Comparison of ENCODE assay signal across 8 cellular contexts in the genomic region with DNA sequence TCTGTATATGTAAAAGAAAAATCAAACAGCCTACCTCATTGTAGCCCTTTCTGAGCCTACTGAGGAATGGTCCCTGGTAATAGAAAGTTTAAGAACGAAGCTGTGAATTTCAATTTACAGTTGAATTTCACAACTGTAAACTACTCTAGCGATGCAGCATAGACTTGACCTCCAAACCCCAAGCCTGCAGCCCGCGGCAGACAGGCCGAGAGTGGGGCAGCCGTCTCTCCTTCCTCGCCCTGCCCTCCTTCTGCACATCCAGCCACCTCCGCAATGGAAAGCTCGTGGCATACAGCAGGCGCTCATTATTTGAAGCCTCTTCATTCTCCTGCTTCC. TPM values are rescaled to one million over a fixed set of nuclear protein-coding genes. Genes with fewer than 3 reads are reported as not detected.
DNase-seq lines count a peak whose midpoint lies in the region; ATAC-seq and TF ChIP-seq lines count a peak whose summit lies in the region.

No MANE protein-coding gene starts in this region.

- ATAC-seq in HG03066 (IDR thresholded peaks at IDR 0.05; ENCODE audit: low read depth, unreplicated experiment): peak; percentile 25

- DNase-seq in AG08395 (ENCODE audit: low spot score) (no peak), KG1 (lab: John Stamatoyannopoulos, UW) (no peak), SIG-M5 treated with dmso at 0.1 percent for 504 hours (lab: John Stamatoyannopoulos, UW; ENCODE audit: unreplicated experiment) (no peak)
- no peak for DNase-seq in activated effector memory CD4-positive, alpha-beta T cell treated with Interleukin-2 at 50 U/mL for 16 hours

- peaks cover 13% of the 10 kb centered on the region for H3K4me1 ChIP-seq in mononuclear cell (ENCODE audit: insufficient read depth, low read length)

- TF ChIP-seq CTCF in GM12875 (IDR thresholded peaks at IDR 0.05; ENCODE audit: borderline replicate concordance, insufficient read depth, low read depth, low read length) (no peak), brain (conservative IDR thresholded peaks at IDR 0.05) (no peak)

- H3K36me3 Mint-ChIP-seq in brain: no peaks in the 10 kb centered on the region

- no peaks in the 10 kb centered on the region for H3K9me3 ChIP-seq in mononuclear cell (ENCODE audit: low read depth, low read length)

- H3K4me3 ChIP-seq in GM12875 (ENCODE audit: low read depth, low read length) (peak overlapping the region; percentile 40), mononuclear cell (ENCODE audit: low read length) (peak overlapping the region; percentile 43)

- peaks cover 36% of the 10 kb centered on the region for H3K27me3 Mint-ChIP-seq in brain

- H3K27ac Mint-ChIP-seq in brain: peak overlapping the region; percentile 83 to 99 (median 97)

- H3K4me1 Mint-ChIP-seq in brain: peaks cover 17% of the 10 kb centered on the region

- no peaks in the 10 kb centered on the region for H3K9me3 Mint-ChIP-seq in brain

- H3K27me3 ChIP-seq in mononuclear cell (ENCODE audit: insufficient read depth, low read length): peaks cover 10% of the 10 kb centered on the region

- H3K4me3 Mint-ChIP-seq in brain: peak overlapping the region; percentile 95 to 98 (median 97)

RNA-seq across cellular contexts. Expression of a gene that starts 15.3 kb away (rescaled TPM):
- polyA plus RNA-seq in brain (ENCODE audit: insufficient read depth, low read depth, low replicate concordance): 1.2 TPM
- total RNA-seq in mononuclear cell: 38.3 TPM

RNA-seq across cellular contexts. Expression of a gene that starts 19.2 kb away (rescaled TPM):
- 16.4 TPM for polyA plus RNA-seq in brain (ENCODE audit: insufficient read depth, low read depth, low replicate concordance)
- 50.6 TPM for total RNA-seq in mononuclear cell

RNA-seq across cellular contexts. Expression of a gene that starts 28.5 kb away (rescaled TPM):
- not detected for polyA plus RNA-seq in brain (ENCODE audit: insufficient read depth, low read depth, low replicate concordance)
- total RNA-seq in mononuclear cell: not detected

RNA-seq across cellular contexts. Expression of a gene that starts 54.2 kb away (rescaled TPM):
- 870 TPM for polyA plus RNA-seq in brain (ENCODE audit: insufficient read depth, low read depth, low replicate concordance)
- 9.7 TPM for total RNA-seq in mononuclear cell

RNA-seq across cellular contexts. Expression of a gene that starts 59.4 kb away (rescaled TPM):
- polyA plus RNA-seq in brain (ENCODE audit: insufficient read depth, low read depth, low replicate concordance): not detected
- total RNA-seq in mononuclear cell: not detected
